Comparison of ENCODE assay signal across 8 cellular contexts in the genomic region with DNA sequence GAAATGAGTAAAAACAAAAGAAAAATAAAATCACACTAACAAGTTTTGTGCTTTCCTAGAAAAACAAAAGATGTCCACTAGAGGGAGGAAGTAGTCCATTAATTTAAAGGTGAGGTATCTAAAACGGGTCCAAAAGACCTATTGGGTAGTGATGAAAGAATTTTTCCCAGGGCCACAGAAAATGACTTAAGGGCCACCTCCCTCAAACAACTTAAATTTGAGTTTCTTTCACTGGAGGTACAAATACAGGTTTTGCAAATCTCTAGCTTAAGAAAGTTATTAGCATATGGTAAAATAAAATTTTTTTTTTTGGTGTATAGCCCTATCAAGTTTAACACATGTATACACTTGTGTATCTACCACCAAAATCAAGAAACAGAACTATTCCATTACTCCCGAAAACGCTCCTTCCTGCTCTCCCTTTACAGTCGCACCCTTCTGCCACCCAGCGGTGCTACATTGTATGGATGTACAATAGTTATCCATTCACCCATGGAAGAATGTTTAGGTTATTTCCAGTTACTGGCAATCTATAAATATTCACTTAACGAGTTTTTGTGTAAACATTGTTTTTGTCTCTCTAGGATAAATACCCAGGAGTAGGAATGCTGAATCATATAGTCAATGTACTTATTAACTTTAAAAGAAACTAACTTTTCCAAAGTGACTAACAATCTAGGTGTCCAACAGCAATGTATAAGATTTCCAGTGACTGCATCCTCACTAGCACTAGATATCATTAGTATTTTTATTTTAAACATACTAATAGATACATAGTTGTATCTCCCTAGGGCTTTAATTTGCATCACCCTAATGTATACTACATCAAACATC. TPM values are rescaled to one million over a fixed set of nuclear protein-coding genes. Genes with fewer than 3 reads are reported as not detected.
DNase-seq lines count a peak whose midpoint lies in the region; ATAC-seq and TF ChIP-seq lines count a peak whose summit lies in the region.

No MANE protein-coding gene starts in this region.

- H3K36me3 Mint-ChIP-seq in CD4-positive, CD25-positive, alpha-beta regulatory T cell: no peaks in the 10 kb centered on the region

- in situ Hi-C loops in GM13977 (cut with MboI; ENCODE audit: low pct_unique_long_range_greater_than_20kb, low sequenced_read_pairs, unreplicated experiment) (loop anchor here (10.0 to 25.0 kb wide), 2 partner anchors 159 to 207 kb away; a partner anchor contains a TSS), SK-MEL-5 (cut with HindIII; ENCODE audit: low pct_unique_long_range_greater_than_20kb, low sequenced_read_pairs) (loop anchor here (25.0 kb wide), 1 partner anchor 259 kb away; a partner anchor contains a TSS)

- no peak overlapping the region for H3K27ac ChIP-seq in CD4-positive, CD25-positive, alpha-beta regulatory T cell (ENCODE audit: insufficient read depth, low read length, poor library complexity, severe bottlenecking)
- H3K27ac ChIP-seq in foreskin keratinocyte: no peak overlapping the region
- no peak overlapping the region for H3K27ac ChIP-seq in stomach

- no peak for TF ChIP-seq POLR2A in stomach (IDR thresholded peaks at IDR 0.05)

- H3K4me1 ChIP-seq in CD4-positive, CD25-positive, alpha-beta regulatory T cell (ENCODE audit: control insufficient read depth, insufficient read depth, low read length, poor library complexity, severe bottlenecking): no peaks in the 10 kb centered on the region
- peaks cover 3% of the 10 kb centered on the region for H3K4me1 ChIP-seq in foreskin keratinocyte
- peaks cover 0 to 13% (median 5%) of the 10 kb centered on the region in 4 donors for H3K4me1 ChIP-seq in stomach

- H3K4me1 Mint-ChIP-seq in CD4-positive, CD25-positive, alpha-beta regulatory T cell: peaks cover 0 to 11% (median 4%) of the 10 kb centered on the region in 4 donors

- H3K27me3 Mint-ChIP-seq in CD4-positive, CD25-positive, alpha-beta regulatory T cell: no peaks in the 10 kb centered on the region

- no peaks in the 10 kb centered on the region for H3K9me3 Mint-ChIP-seq in CD4-positive, CD25-positive, alpha-beta regulatory T cell

- no peaks in the 10 kb centered on the region for H3K27me3 ChIP-seq in CD4-positive, CD25-positive, alpha-beta regulatory T cell (ENCODE audit: control insufficient read depth, insufficient read depth, low read length)
- H3K27me3 ChIP-seq in foreskin keratinocyte (no peaks in the 10 kb centered on the region), stomach (no peaks in the 10 kb centered on the region)

- no peaks in the 10 kb centered on the region for H3K9me3 ChIP-seq in CD4-positive, CD25-positive, alpha-beta regulatory T cell (ENCODE audit: control insufficient read depth in 2 of 2, low read length in 2 of 2)
- no peaks in the 10 kb centered on the region for H3K9me3 ChIP-seq in stomach

- no peak for TF ChIP-seq EP300 in stomach (IDR thresholded peaks at IDR 0.05)

- intact Hi-C loops in stomach (cut with DNase I; ENCODE audit: low total_unique reads): no loop called here

- 41 to 56% (median 50%) methylated on average over 6 of the region's 6 CpGs for WGBS in stomach, 5 donors

- H3K4me3 Mint-ChIP-seq in CD4-positive, CD25-positive, alpha-beta regulatory T cell: peak overlapping the region in 1 of 4 donors; percentile 71

- no peaks in the 10 kb centered on the region for H3K36me3 ChIP-seq in CD4-positive, CD25-positive, alpha-beta regulatory T cell (ENCODE audit: control insufficient read depth, insufficient read depth, low read length)
- no peaks in the 10 kb centered on the region for H3K36me3 ChIP-seq in stomach

- no peak overlapping the region for H3K27ac Mint-ChIP-seq in CD4-positive, CD25-positive, alpha-beta regulatory T cell

- peak in 1 of 2 donors; percentile 42 for ATAC-seq in CD4-positive, CD25-positive, alpha-beta regulatory T cell (ENCODE audit: low read depth in 2 of 2)
- ATAC-seq in HG03103 (IDR thresholded peaks at IDR 0.05; ENCODE audit: low read depth, unreplicated experiment) (peak; percentile 66), foreskin keratinocyte (peak; percentile 64)

- DNase-seq in CD4-positive, CD25-positive, alpha-beta regulatory T cell: peak in 2 of 3 donors; percentile 35 to 55
- peak; percentile 43 for DNase-seq in GM13977 (ENCODE audit: low spot score)
- peak; percentile 73 for DNase-seq in SK-MEL-5 (ENCODE audit: low read depth, low spot score)
- peak; percentile 24 to 44 for DNase-seq in foreskin keratinocyte
- DNase-seq in stomach: peak; percentile 37
- no peak for DNase-seq in C1 segment of cervical spinal cord (lab: John Stamatoyannopoulos, UW)
- no peak for DNase-seq in GM19238 (ENCODE audit: insufficient read length, low spot score)

- peak overlapping the region; percentile 56 for H3K4me3 ChIP-seq in CD4-positive, CD25-positive, alpha-beta regulatory T cell (ENCODE audit: low read depth, low read length)
- no peak overlapping the region for H3K4me3 ChIP-seq in stomach

- TF ChIP-seq CTCF in GM13977 (IDR thresholded peaks at IDR 0.05; ENCODE audit: extremely low read depth, insufficient read depth, missing control alignments) (peak; percentile 58), foreskin keratinocyte (conservative IDR thresholded peaks at IDR 0.05) (peak; percentile 77), stomach (IDR thresholded peaks at IDR 0.05) (peak in 5 of 7 experiments; percentile 31 to 60 (median 43))

RNA-seq across cellular contexts. Expression of a gene that starts 21.9 kb away (rescaled TPM):
- 2.0 TPM for total RNA-seq in CD4-positive, CD25-positive, alpha-beta regulatory T cell
- 1 to 10 TPM in 3 of 4 donors, under 1 TPM in 1; 0.83 to 4.3 (median 1.8) TPM for polyA plus RNA-seq in CD4-positive, CD25-positive, alpha-beta regulatory T cell
- total RNA-seq in SK-MEL-5 (2014; rRNA removed; shearing (Covaris generic)): 18.8 and 21.5 TPM in 2 replicates
- polyA plus RNA-seq in SK-MEL-5 (2015; cell fraction: cytosol; rRNA removed): 15.9 and 29.9 TPM in 2 replicates
- 17.1 and 18.3 TPM in 2 replicates for polyA plus RNA-seq in SK-MEL-5 (2015; cell fraction: nucleus; rRNA removed)
- 28.7 and 33.4 TPM in 2 replicates for total RNA-seq in foreskin keratinocyte
- 13.2 and 17.6 TPM in 2 replicates for polyA plus RNA-seq in foreskin keratinocyte
- 10 to 100 TPM in 1 of 5 donors, 1 to 10 TPM in 2, under 1 TPM in 1, not detected in 1; 0.14 to 40.6 (median 4.3) TPM for total RNA-seq in stomach
- 1 to 10 TPM; 1.7 to 2.3 (median 1.9) TPM for polyA plus RNA-seq in stomach

Comparison
In these comparisons a context has a peak if more than half of its experiments do, and no peak if none do; other contexts are left out.
1. DNase-seq: peak in CD4-positive, CD25-positive, alpha-beta regulatory T cell (2 of 3), GM13977 (single experiment), SK-MEL-5 (single experiment), foreskin keratinocyte (2 of 2) and stomach (single experiment); none in C1 segment of cervical spinal cord (0 of 14) and GM19238 (single experiment).
2. Peak in every context shown above with its lines, with median percentiles within 50 percentile points of each other: CTCF ChIP-seq.